8 cellular contexts compared by ENCODE assay signal in the genomic region with DNA sequence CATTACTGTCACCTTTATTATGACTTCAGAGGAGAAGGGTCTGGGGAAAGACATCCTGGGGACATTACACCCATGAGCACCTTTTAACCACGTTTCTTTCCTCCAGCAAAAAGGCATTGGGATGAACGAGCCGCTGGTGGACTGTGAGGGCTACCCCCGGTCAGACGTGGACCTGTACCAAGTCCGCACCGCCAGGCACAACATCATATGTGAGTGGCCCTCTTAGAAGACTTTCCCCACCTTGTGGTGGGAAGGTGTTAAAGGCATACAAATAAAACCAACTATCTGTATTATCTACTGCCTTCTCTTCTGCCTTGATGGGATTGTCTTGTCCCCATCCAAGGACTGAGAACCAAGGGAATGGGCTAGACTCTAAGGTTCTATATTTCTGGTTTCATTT. TPM values are rescaled to one million over a fixed set of nuclear protein-coding genes. Genes with fewer than 3 reads are reported as not detected.
DNase-seq lines count a peak whose midpoint lies in the region; ATAC-seq and TF ChIP-seq lines count a peak whose summit lies in the region.

No MANE protein-coding gene starts in this region.

- no peak for ATAC-seq in HG02870 (IDR thresholded peaks at IDR 0.05; ENCODE audit: unreplicated experiment)

- H3K27me3 Mint-ChIP-seq in activated naive CD4-positive, alpha-beta T cell treated with anti-CD3 and anti-CD28 coated beads, Interleukin-2, amount 10 ng/mL, durations not matched to agents 7 days and 5 days = no peaks in the 10 kb centered on the region

- 0 out of 2 replicates have a peak, but pooled peaks have one; percentile 9 for TF ChIP-seq CTCF in RWPE1 (conservative IDR thresholded peaks at IDR 0.05; ENCODE audit: low read depth)
- peak; percentile 31 for TF ChIP-seq CTCF in fibroblast of villous mesenchyme (IDR thresholded peaks at IDR 0.05; ENCODE audit: insufficient read depth, low read depth, low read length)
- TF ChIP-seq CTCF in stomach (IDR thresholded peaks at IDR 0.05) = no peak

- H3K27me3 ChIP-seq in stomach = no peaks in the 10 kb centered on the region

- H3K36me3 ChIP-seq in stomach = peaks cover 34 to 76% (median 70%) of the 10 kb centered on the region in 4 donors

- 55 to 65% (median 59%) methylated on average over 7 of the region's 7 CpGs for WGBS in stomach, 5 donors

- H3K4me3 Mint-ChIP-seq in activated naive CD4-positive, alpha-beta T cell treated with anti-CD3 and anti-CD28 coated beads, Interleukin-2, amount 10 ng/mL, durations not matched to agents 7 days and 5 days = no peak overlapping the region

- peak overlapping the region; percentile 77 for H3K27ac ChIP-seq in RWPE1
- peak overlapping the region in 4 of 5 donors; percentile 31 to 68 (median 45) for H3K27ac ChIP-seq in stomach

- no peak for TF ChIP-seq EP300 in stomach (IDR thresholded peaks at IDR 0.05)

- peaks cover 39% of the 10 kb centered on the region for H3K4me1 Mint-ChIP-seq in activated naive CD4-positive, alpha-beta T cell treated with anti-CD3 and anti-CD28 coated beads, Interleukin-2, amount 10 ng/mL, durations not matched to agents 7 days and 5 days

- intact Hi-C loops in stomach (cut with DNase I; ENCODE audit: low total_unique reads) = no loop called here

- DNase-seq in activated naive CD4-positive, alpha-beta T cell treated with anti-CD3 and anti-CD28 coated beads, Interleukin-2, amount 10 ng/mL, durations not matched to agents 7 days and 5 days = no peak
- DNase-seq in activated naive CD4-positive, alpha-beta T cell treated with anti-CD3 and anti-CD28 coated beads, Interleukin-2, amount 50 U/mL, for 16 hours = no peak
- DNase-seq in RWPE1 (ENCODE audit: low spot score) (no peak), fibroblast of villous mesenchyme (ENCODE audit: low read depth) (peak; percentile 58), stomach (no peak), ureter (ENCODE audit: low spot score) (no peak), foreskin melanocyte (no peak)

- H3K4me1 ChIP-seq in stomach = peaks cover 29 to 52% (median 46%) of the 10 kb centered on the region in 4 donors

- H3K9me3 Mint-ChIP-seq in activated naive CD4-positive, alpha-beta T cell treated with anti-CD3 and anti-CD28 coated beads, Interleukin-2, amount 10 ng/mL, durations not matched to agents 7 days and 5 days = no peaks in the 10 kb centered on the region

- H3K27ac Mint-ChIP-seq in activated naive CD4-positive, alpha-beta T cell treated with anti-CD3 and anti-CD28 coated beads, Interleukin-2, amount 10 ng/mL, durations not matched to agents 7 days and 5 days = peak overlapping the region; percentile 92

- CTCF ChIA-PET in activated naive CD4-positive, alpha-beta T cell treated with anti-CD3 and anti-CD28 coated beads, Interleukin-2, amount 10 ng/mL, durations not matched to agents 7 days and 5 days (lab: Charles Lee) = interaction anchor here (1.1 to 5.9 kb wide), 3 partner anchors 99 to 229 kb away, joined by 3 to 56 read pairs (median 3); a partner anchor contains a TSS
- CTCF ChIA-PET in RWPE1 (lab: Yijun Ruan, JAX) = no interaction called here

- H3K36me3 Mint-ChIP-seq in activated naive CD4-positive, alpha-beta T cell treated with anti-CD3 and anti-CD28 coated beads, Interleukin-2, amount 10 ng/mL, durations not matched to agents 7 days and 5 days = peaks cover 39% of the 10 kb centered on the region

- H3K4me3 ChIP-seq in fibroblast of villous mesenchyme (ENCODE audit: low read depth, low read length) (no peak overlapping the region), stomach (no peak overlapping the region)

- POLR2A ChIA-PET in RWPE1 (lab: Yijun Ruan, JAX; ENCODE audit: low non-redundant PET) = no interaction called here

- no peak for TF ChIP-seq POLR2A in stomach (IDR thresholded peaks at IDR 0.05)

- no peaks in the 10 kb centered on the region for H3K9me3 ChIP-seq in stomach

RNA-seq across cellular contexts. Expression of a gene that starts 6.0 kb away (rescaled TPM):
- total RNA-seq in fibroblast of villous mesenchyme = 28.9 and 35.1 TPM in 2 replicates
- total RNA-seq in stomach = 10 to 100 TPM in 3 of 5 donors, 1 to 10 TPM in 2; 2.9 to 38.8 (median 14.0) TPM
- polyA plus RNA-seq in stomach = 10 to 100 TPM; 44.1 to 97.3 (median 85.5) TPM
- total RNA-seq in ureter = 43.3 TPM

RNA-seq across cellular contexts. Expression of a gene that starts 23.8 kb away (rescaled TPM):
- 6.8 and 8.2 TPM in 2 replicates for total RNA-seq in fibroblast of villous mesenchyme
- total RNA-seq in stomach = 1 to 10 TPM in 3 of 5 donors, under 1 TPM in 1, not detected in 1; 0.29 to 2.8 (median 1.2) TPM
- polyA plus RNA-seq in stomach = 1 to 10 TPM in 1 of 3 donors, under 1 TPM in 1, not detected in 1; 0.85 to 1.2 TPM
- total RNA-seq in ureter = 3.9 TPM

RNA-seq across cellular contexts. Expression of a gene that starts 36.0 kb away (rescaled TPM):
- total RNA-seq in fibroblast of villous mesenchyme = not detected in 2 replicates
- total RNA-seq in stomach = under 1 TPM in 1 of 5 donors, not detected in 4; 0.73 TPM
- polyA plus RNA-seq in stomach = 1 to 10 TPM in 1 of 3 donors, under 1 TPM in 1, not detected in 1; 0.40 to 3.1 TPM
- total RNA-seq in ureter = 3.1 TPM

Comparison
In these comparisons a context has a peak if more than half of its experiments do, and no peak if none do; other contexts are left out.
1. CTCF ChIP-seq: peak in RWPE1 (single experiment) and fibroblast of villous mesenchyme (single experiment); none in stomach (0 of 7).